In the genomic region with DNA sequence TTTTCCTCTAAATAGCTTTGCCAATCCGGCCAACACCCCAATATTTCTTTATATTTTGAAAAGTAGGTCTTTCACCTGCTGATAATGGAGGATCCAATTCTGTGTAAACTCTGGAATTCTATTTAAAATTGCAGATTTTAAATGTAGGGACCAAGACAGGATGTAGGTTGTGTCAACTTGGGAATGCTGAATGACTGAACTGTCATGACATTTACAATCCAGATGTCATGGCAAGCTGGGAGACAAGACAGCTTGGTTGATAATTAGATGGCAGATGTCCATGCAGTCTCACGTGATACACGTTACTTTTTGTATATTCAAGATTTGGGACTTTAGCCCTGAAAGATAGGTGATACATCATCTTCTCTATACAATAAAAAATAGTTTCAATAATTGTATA, we compare ENCODE assay signal across 29 cellular contexts.
"Had no signal": no experiment of that assay in that cellular context is flagged by ENCODE, and none has a peak within 500 bp of the region (broad histone marks: within the 10 kb centered on the region; RNA-seq: fewer than 3 reads in every experiment).

No MANE protein-coding gene starts in this region.

- FAIRE-seq: endometrium, endothelial cell of umbilical vein had no signal

- H3K9me3 ChIP-seq: adrenal gland, body of pancreas, colonic mucosa had no signal

- ATAC-seq: activated CD4-positive, alpha-beta T cell treated with anti-CD3 and anti-CD28 coated beads for 36 hours; activated CD8-positive, alpha-beta memory T cell treated with anti-CD3 and anti-CD28 coated beads, Interleukin-2, amount 10 ng/mL, durations not matched to agents 7 days and 5 days; activated CD8-positive, alpha-beta T cell treated with anti-CD3 and anti-CD28 coated beads, Interleukin-2, amount 10 ng/mL, durations not matched to agents 7 days and 5 days; activated naive CD8-positive, alpha-beta T cell treated with anti-CD3 and anti-CD28 coated beads, Interleukin-2, amount 50 U/mL, for 24 hours; body of pancreas; gastroesophageal sphincter had no signal

- H3K27ac ChIP-seq: adrenal gland, body of pancreas, colonic mucosa, epithelial cell of prostate, esophagus squamous epithelium, gastroesophageal sphincter had no signal

- DNase-seq: activated CD4-positive, alpha-beta memory T cell treated with anti-CD3 and anti-CD28 coated beads for 36 hours; activated CD4-positive, alpha-beta T cell treated with anti-CD3 and anti-CD28 coated beads for 36 hours; activated CD4-positive, alpha-beta T cell treated with anti-CD3 and anti-CD28 coated beads, Interleukin-2, amount 10 ng/mL, durations not matched to agents 24 days and 14 days; activated CD4-positive, CD25-positive, alpha-beta regulatory T cell; activated CD4-positive, CD25-positive, alpha-beta regulatory T cell treated with anti-CD3 and anti-CD28 coated beads, Interleukin-2, amount 50 U/mL, for 72 hours; activated CD8-positive, alpha-beta memory T cell treated with anti-CD3 and anti-CD28 coated beads, Interleukin-2, amount 10 ng/mL, durations not matched to agents 7 days and 5 days; activated CD8-positive, alpha-beta memory T cell treated with anti-CD3 and anti-CD28 coated beads, Interleukin-2, amount 50 U/mL, for 4 hours; activated CD8-positive, alpha-beta T cell treated with anti-CD3 and anti-CD28 coated beads, Interleukin-2, amount 10 ng/mL, durations not matched to agents 7 days and 5 days; activated effector memory CD4-positive, alpha-beta T cell treated with anti-CD3 and anti-CD28 coated beads, Interleukin-2, amount 50 U/mL, for 16 hours; activated naive CD4-positive, alpha-beta T cell treated with anti-CD3 and anti-CD28 coated beads for 36 hours; activated naive CD8-positive, alpha-beta T cell treated with anti-CD3 and anti-CD28 coated beads for 36 hours; activated naive CD8-positive, alpha-beta T cell treated with anti-CD3 and anti-CD28 coated beads, Interleukin-2, amount 50 U/mL, for 24 hours; activated T-cell treated with anti-CD3 and anti-CD28 coated beads, Interleukin-2, amount 50 U/mL, for 1 hour; activated T-cell treated with anti-CD3 and anti-CD28 coated beads, Interleukin-2, amount 50 U/mL, for 48 hours; adrenal gland; amygdala; aorta; body of pancreas; caudate nucleus; colonic mucosa; effector CD8-positive, alpha-beta T cell; esophagus squamous epithelium; foreskin melanocyte; head of caudate nucleus; T-helper 2 cell had no signal

- H3K36me3 ChIP-seq: adrenal gland, colonic mucosa, esophagus squamous epithelium had no signal

- H3K27me3 ChIP-seq: adrenal gland, body of pancreas, colonic mucosa, gastroesophageal sphincter had no signal

- H3K4me3 ChIP-seq: adrenal gland, body of pancreas, colonic mucosa, esophagus squamous epithelium, gastroesophageal sphincter had no signal
